ENCODE assay signal across 22 cellular contexts in genomic region chr13:80591978-80592377, GRCh38.
"Had no signal": no experiment of that assay in that cellular context is flagged by ENCODE, and none has a peak within 500 bp of the region (broad histone marks: within the 10 kb centered on the region; RNA-seq: fewer than 3 reads in every experiment).

No MANE protein-coding gene starts in this region.

- H3K27me3 Mint-ChIP-seq: type B pancreatic cell had no signal

- H3K36me3 Mint-ChIP-seq: natural killer cell, neural progenitor cell, type B pancreatic cell had no signal

- H3K36me3 ChIP-seq: heart left ventricle, neural progenitor cell, ovary, right atrium auricular region, sigmoid colon, suprapubic skin, thyroid gland had no signal

- H3K4me2 ChIP-seq: neural progenitor cell had no signal

- H3K27me3 ChIP-seq: dorsolateral prefrontal cortex, heart left ventricle, neural progenitor cell, ovary, right atrium auricular region, sigmoid colon, suprapubic skin, thyroid gland had no signal

- H3K4me1 ChIP-seq: heart left ventricle, neural progenitor cell, right atrium auricular region, sigmoid colon, suprapubic skin, thyroid gland had no signal

- ATAC-seq: esophagus mucosa, heart left ventricle, left lobe of liver, natural killer cell had no signal

- H3K9ac ChIP-seq: neural progenitor cell had no signal

- H3K4me1 Mint-ChIP-seq: neural progenitor cell had no signal

- H2AFZ ChIP-seq: neural progenitor cell had no signal

- H3K4me3 Mint-ChIP-seq: natural killer cell, neural progenitor cell, type B pancreatic cell had no signal

- H3K9me3 ChIP-seq: ovary, sigmoid colon, suprapubic skin, thyroid gland had no signal

- H3K27ac ChIP-seq: coronary artery, dorsolateral prefrontal cortex, heart left ventricle, neural progenitor cell, ovary, right atrium auricular region, sigmoid colon, skin epidermis, suprapubic skin, thyroid gland had no signal

- H3K4me3 ChIP-seq: coronary artery, dorsolateral prefrontal cortex, heart left ventricle, neural progenitor cell, ovary, right atrium auricular region, sigmoid colon, skin epidermis, suprapubic skin, thyroid gland had no signal

- FAIRE-seq: frontal cortex, urothelium cell line had no signal

- H3K27ac Mint-ChIP-seq: natural killer cell, neural progenitor cell, type B pancreatic cell had no signal

- H3K9me3 Mint-ChIP-seq: type B pancreatic cell had no signal

- DNase-seq: dorsolateral prefrontal cortex; effector CD8-positive, alpha-beta T cell; heart left ventricle; hypothalamus; mammary epithelial cell; natural killer cell; nucleus accumbens; ovary; sigmoid colon; stimulated activated CD4-positive, alpha-beta T cell treated with anti-CD3 and anti-CD28 coated beads, Interleukin-12 subunit alpha, Interleukin-12 subunit beta, amount 100 ng/mL, for 4 hours; stimulated activated naive CD4-positive, alpha-beta T cell treated with Interleukin-2 at 50 U/mL for 16 hours; thyroid gland had no signal
